9 cellular contexts compared by ENCODE assay signal in genomic region chr2:119431976-119432881, GRCh38. TPM values are rescaled to one million over a fixed set of nuclear protein-coding genes. Genes with fewer than 3 reads are reported as not detected.
DNase-seq lines count a peak whose midpoint lies in the region; ATAC-seq, FAIRE-seq and TF ChIP-seq lines count a peak whose summit lies in the region.
"Had no signal": no experiment of that assay in that cellular context is flagged by ENCODE, and none has a peak within 500 bp of the region (broad histone marks: within the 10 kb centered on the region; RNA-seq: fewer than 3 reads in every experiment).

No MANE protein-coding gene starts in this region.

- H3K36me3 Mint-ChIP-seq in activated T-helper 2 cell treated with anti-CD3 and anti-CD28 coated beads, Interferon-gamma antibody, Interleukin-2, Interleukin-4, amounts not matched to agents 10 μg/mL and 5 μg/mL and 100 μg/mL, durations not matched to agents 14 hours and 24 hours and 36 hours (ENCODE audit: low read depth) = no peaks in the 10 kb centered on the region

- H3K79me2 ChIP-seq in Loucy (ENCODE audit: insufficient read depth, low read length) (no peaks in the 10 kb centered on the region), H1 (ENCODE audit: control insufficient read depth in 1 of 2, insufficient read depth in 2 of 2, low read length in 2 of 2) (no peaks in the 10 kb centered on the region; a peak in 1 of 4 replicates)

- CTCF ChIA-PET in H1 (lab: Charles Lee; ENCODE audit: partially characterized antibody) = interaction anchor here (0.6 to 2.2 kb wide), 6 partner anchors 10 to 57 kb away, joined by 3 to 10 read pairs (median 4); no protein-coding TSS in a partner anchor

- TF ChIP-seq RAD21 in H1 (IDR thresholded peaks at IDR 0.05 in 1 of 2, conservative IDR thresholded peaks at IDR 0.05 in 1 of 2; ENCODE audit: low read depth in 2 of 2, low read length in 2 of 2) = no peak

- H2AK5ac ChIP-seq in H1 (ENCODE audit: low read depth, low read length) = peak overlapping the region; percentile 70; the same call in 1 of the 2 replicates

- H3K9me3 ChIP-seq in Loucy (ENCODE audit: insufficient read depth, low read depth, low read length) (no peaks in the 10 kb centered on the region), H1 (ENCODE audit: insufficient read depth in 2 of 2, low read depth in 1 of 2, low read length in 1 of 2) (no peaks in the 10 kb centered on the region), mucosa of stomach (ENCODE audit: control insufficient read depth, low read length) (no peaks in the 10 kb centered on the region)

- peak overlapping the region; percentile 90 for H3K18ac ChIP-seq in H1 (ENCODE audit: extremely low read depth, low read length)

- no peak for ATAC-seq in GM21825 (IDR thresholded peaks at IDR 0.05; ENCODE audit: unreplicated experiment)

- peak; percentile 37 for DNase-seq in DMS53 (lab: John Stamatoyannopoulos, UW)
- no peak for DNase-seq in DMS53 treated with DMSO at 0.1 percent for 48 hours (lab: John Stamatoyannopoulos, UW; ENCODE audit: unreplicated experiment)
- DNase-seq in H1 (ENCODE audit: low read depth in 1 of 2, low spot score in 2 of 2) = peak in 1 of 2 experiments; percentile 70
- DNase-seq in activated T-helper 2 cell treated with anti-CD3 and anti-CD28 coated beads, Interferon-gamma antibody, Interleukin-2, Interleukin-4, amounts not matched to agents 10 μg/mL and 5 μg/mL and 100 μg/mL, durations not matched to agents 14 hours and 24 hours and 36 hours (ENCODE audit: low spot score) = no peak
- DNase-seq in GM03348 (ENCODE audit: low spot score) = no peak

- no peak overlapping the region for H3K14ac ChIP-seq in H1 (ENCODE audit: insufficient read length)

- TF ChIP-seq CTCF in Loucy (conservative IDR thresholded peaks at IDR 0.05; ENCODE audit: low read length) (no peak), H1 (IDR thresholded peaks at IDR 0.05; ENCODE audit: control extremely low read depth in 1 of 3, insufficient read depth in 1 of 3, low read depth in 1 of 3, low read length in 3 of 3) (no peak)

- H3K23ac ChIP-seq in H1 (ENCODE audit: insufficient read length) = no peak overlapping the region

- intact Hi-C loops in activated T-helper 2 cell treated with anti-CD3 and anti-CD28 coated beads, Interferon-gamma antibody, Interleukin-2, Interleukin-4, amounts not matched to agents 10 μg/mL and 5 μg/mL and 100 μg/mL, durations not matched to agents 14 hours and 24 hours and 36 hours (cut with micrococcal nuclease) = no loop called here

- H2BK120ac ChIP-seq in H1 (replicated peaks; ENCODE audit: low read depth, low read length) = peak overlapping the region; percentile 25

- H3K23me2 ChIP-seq in H1 (ENCODE audit: low read depth, low read length) = peaks cover 11% of the 10 kb centered on the region; the same call in 1 of the 2 replicates

- H3K27me3 Mint-ChIP-seq in activated T-helper 2 cell treated with anti-CD3 and anti-CD28 coated beads, Interferon-gamma antibody, Interleukin-2, Interleukin-4, amounts not matched to agents 10 μg/mL and 5 μg/mL and 100 μg/mL, durations not matched to agents 14 hours and 24 hours and 36 hours (ENCODE audit: low read depth) = peaks cover 41% of the 10 kb centered on the region

- H3K27ac ChIP-seq in H1 (ENCODE audit: low read depth, low read length) = no peak overlapping the region

- H3K4me1 ChIP-seq in Loucy (ENCODE audit: insufficient read depth, low read length, poor library complexity, severe bottlenecking) = peaks cover 7% of the 10 kb centered on the region
- H3K4me1 ChIP-seq in H1 (replicated peaks in 1 of 4; ENCODE audit: control insufficient read depth in 3 of 4, insufficient read depth in 4 of 4, low read length in 3 of 4) = peaks cover 0 to 21% (median 15%) of the 10 kb centered on the region in 4 experiments; a peak in 6 of 7 replicates
- peaks cover 71% of the 10 kb centered on the region for H3K4me1 ChIP-seq in mucosa of stomach (ENCODE audit: control insufficient read depth, insufficient read depth, low read length)

- no peak overlapping the region for H3K27ac Mint-ChIP-seq in activated T-helper 2 cell treated with anti-CD3 and anti-CD28 coated beads, Interferon-gamma antibody, Interleukin-2, Interleukin-4, amounts not matched to agents 10 μg/mL and 5 μg/mL and 100 μg/mL, durations not matched to agents 14 hours and 24 hours and 36 hours

- peak overlapping the region; percentile 54 for H4K91ac ChIP-seq in H1 (replicated peaks; ENCODE audit: insufficient read length, low read length)

- peak overlapping the region; percentile 95 for H3K4me2 ChIP-seq in Loucy (ENCODE audit: low read depth, low read length, poor library complexity, severe bottlenecking)
- H3K4me2 ChIP-seq in H1 (ENCODE audit: insufficient read depth in 1 of 2, low read depth in 2 of 2, low read length in 2 of 2) = peak overlapping the region; percentile 94 to 98

- 7% methylated on average over 37 of the region's 53 CpGs; no CpG with 5 or more reads in 1 of the 2 experiments for WGBS in H1 (ENCODE audit: extremely low coverage in 1 of 2, insufficient coverage in 1 of 2, insufficient read length in 1 of 2, insufficient replicate concordance in 2 of 2, low coverage in 1 of 2, low lambda C conversion rate in 2 of 2, missing lambda C conversion rate in 1 of 2), 2 experiments

- TF ChIP-seq POLR2A in H1 (IDR thresholded peaks at IDR 0.05; ENCODE audit: control extremely low read depth in 1 of 2, low read depth in 2 of 2, low read length in 2 of 2) = no peak

- no peak for TF ChIP-seq EP300 in H1 (IDR thresholded peaks at IDR 0.05; ENCODE audit: borderline replicate concordance in 1 of 2, low read depth in 2 of 2, low read length in 2 of 2)

- H3K4me3 Mint-ChIP-seq in activated T-helper 2 cell treated with anti-CD3 and anti-CD28 coated beads, Interferon-gamma antibody, Interleukin-2, Interleukin-4, amounts not matched to agents 10 μg/mL and 5 μg/mL and 100 μg/mL, durations not matched to agents 14 hours and 24 hours and 36 hours (ENCODE audit: low read depth) = no peak overlapping the region

- H3K9me3 Mint-ChIP-seq in activated T-helper 2 cell treated with anti-CD3 and anti-CD28 coated beads, Interferon-gamma antibody, Interleukin-2, Interleukin-4, amounts not matched to agents 10 μg/mL and 5 μg/mL and 100 μg/mL, durations not matched to agents 14 hours and 24 hours and 36 hours = no peaks in the 10 kb centered on the region

- H3K56ac ChIP-seq in H1 (replicated peaks; ENCODE audit: insufficient read length, low read depth, low read length) = no peak overlapping the region

- H2BK15ac ChIP-seq in H1 (ENCODE audit: low read length) = 0 out of 2 replicates have a peak overlapping the region, but pooled peaks have one; percentile 72

- H4K8ac ChIP-seq in H1 (ENCODE audit: extremely low read depth, insufficient read depth, low read length) = peak overlapping the region; percentile 82; the same call in 1 of the 2 replicates

- H4K20me1 ChIP-seq in Loucy (ENCODE audit: insufficient read depth, low read length, poor library complexity, severe bottlenecking) = no peaks in the 10 kb centered on the region
- H4K20me1 ChIP-seq in H1 (replicated peaks in 1 of 2; ENCODE audit: control insufficient read depth in 1 of 2, insufficient read depth in 2 of 2, low read length in 2 of 2) = peaks cover 2% of the 10 kb centered on the region in 2 experiments

- no peaks in the 10 kb centered on the region for H3K9me2 ChIP-seq in Loucy (replicated peaks; ENCODE audit: low read depth, low read length)

- H2AFZ ChIP-seq in Loucy (ENCODE audit: low read length) = no peak overlapping the region
- peak overlapping the region; percentile 55 for H2AFZ ChIP-seq in H1 (ENCODE audit: low read length)

- peak overlapping the region; percentile 71 for H3K4me3 ChIP-seq in Loucy (ENCODE audit: low read length, poor library complexity, severe bottlenecking)
- H3K4me3 ChIP-seq in H1 (ENCODE audit: extremely low read depth in 1 of 4, insufficient read depth in 2 of 4, low read depth in 3 of 4, low read length in 4 of 4) = peak overlapping the region; percentile 56 to 72 (median 68)
- peak overlapping the region; percentile 53 for H3K4me3 ChIP-seq in mucosa of stomach (ENCODE audit: low read length)

- 0 out of 2 replicates have a peak, but pooled peaks cover 2% of the 10 kb centered on the region for H3K79me1 ChIP-seq in H1 (ENCODE audit: low read depth, low read length)

- no peaks in the 10 kb centered on the region for H3K36me3 ChIP-seq in Loucy (ENCODE audit: insufficient read depth, low read length)
- H3K36me3 ChIP-seq in H1 (ENCODE audit: control insufficient read depth in 2 of 4, insufficient read depth in 4 of 4, low read length in 3 of 4) = no peaks in the 10 kb centered on the region
- no peaks in the 10 kb centered on the region for H3K36me3 ChIP-seq in mucosa of stomach (ENCODE audit: control insufficient read depth, insufficient read depth, low read length)

- no peak overlapping the region for H4K5ac ChIP-seq in H1 (ENCODE audit: insufficient read length, low read depth, low read length)

- H3K4me1 Mint-ChIP-seq in activated T-helper 2 cell treated with anti-CD3 and anti-CD28 coated beads, Interferon-gamma antibody, Interleukin-2, Interleukin-4, amounts not matched to agents 10 μg/mL and 5 μg/mL and 100 μg/mL, durations not matched to agents 14 hours and 24 hours and 36 hours (ENCODE audit: low read depth) = peaks cover 3% of the 10 kb centered on the region

- peak overlapping the region; percentile 10 for H3K4ac ChIP-seq in H1 (replicated peaks; ENCODE audit: insufficient read length, low read depth, low read length)

- H3K27me3 ChIP-seq in Loucy (ENCODE audit: insufficient read depth, low read length, poor library complexity, severe bottlenecking) (no peaks in the 10 kb centered on the region), H1 (replicated peaks in 1 of 4; ENCODE audit: control insufficient read depth in 3 of 4, extremely low read depth in 1 of 4, insufficient read depth in 3 of 4, low read length in 3 of 4) (peaks cover 0 to 14% (median 6%) of the 10 kb centered on the region in 4 experiments; a peak in 5 of 7 replicates), mucosa of stomach (ENCODE audit: control insufficient read depth, insufficient read depth, low read length) (no peaks in the 10 kb centered on the region)

- H2BK20ac ChIP-seq in H1 (ENCODE audit: low read length) = peak overlapping the region; percentile 2; the same call in 1 of the 2 replicates

- POLR2A ChIA-PET in H1 (lab: Charles Lee; ENCODE audit: partially characterized antibody) = interaction anchor here (1.3 to 4.2 kb wide), 5 partner anchors 10 to 65 kb away, joined by 4 to 22 read pairs (median 6); partner anchors contain the start of genes C2orf76 and DBI

- H2BK5ac ChIP-seq in H1 (ENCODE audit: low read depth, low read length) = peak overlapping the region; percentile 93; the same call in 1 of the 2 replicates

- H3F3A ChIP-seq in Loucy (ENCODE audit: low read depth) = no peaks in the 10 kb centered on the region; the same call in 1 of the 2 replicates

- H3K9ac ChIP-seq in Loucy (ENCODE audit: low read depth, low read length, poor library complexity, severe bottlenecking) (peak overlapping the region; percentile 54), H1 (replicated peaks in 1 of 4; ENCODE audit: extremely low read depth in 1 of 4, low read depth in 3 of 4, low read length in 3 of 4) (peak overlapping the region in 3 of 4 experiments; percentile 50 to 58 (median 56); a peak in 6 of 7 replicates), mucosa of stomach (ENCODE audit: low read length) (peak overlapping the region; percentile 65)

- FAIRE-seq in H1 (lab: Jason Lieb, UNC) = no peak
- FAIRE-seq: A204.1 had no signal

- peak overlapping the region; percentile 80 for H2BK12ac ChIP-seq in H1 (ENCODE audit: low read depth, low read length)

RNA-seq across cellular contexts. Expression of gene TMEM37, which starts 0.6 kb away (rescaled TPM):
- 9.9 and 11.0 TPM in 2 replicates for total RNA-seq in H1 (2021; fragmentation: NEBNext Ultra II Directional; extraction: Animal tissue kit (Norgen Biotek cat#: 25700))
- polyA plus RNA-seq in H1 (2011; rRNA removed) = 16.2 and 20.4 TPM in 2 replicates
- 13.4 TPM for polyA plus RNA-seq in H1 (2011; cell fraction: cytosol; rRNA removed)
- 13.5 TPM for polyA plus RNA-seq in H1 (2011; cell fraction: nucleus; rRNA removed)
- 7.9 to 9.4 TPM (median 8.6 TPM) in 4 replicates for polyA plus RNA-seq in H1 (2012, experiment 1 of 2)
- 12.2 TPM for polyA plus RNA-seq in H1 (2012, experiment 2 of 2)
- polyA plus RNA-seq in H1 (2013, experiment 1 of 2) = 9.0 TPM
- polyA plus RNA-seq in H1 (2013, experiment 2 of 2) = 10.0 TPM
- polyA minus RNA-seq in H1 (2011; rRNA and poly(A)+ RNA removed) = 6.5 and 8.2 TPM in 2 replicates
- polyA minus RNA-seq in H1 (2011; cell fraction: cytosol; rRNA and poly(A)+ RNA removed) = 4.6 TPM
- polyA minus RNA-seq in H1 (2011; cell fraction: nucleus; rRNA and poly(A)+ RNA removed) = 9.5 TPM
- total RNA-seq in activated T-helper 2 cell treated with anti-CD3 and anti-CD28 coated beads, Interferon-gamma antibody, Interleukin-2, Interleukin-4, amounts not matched to agents 10 μg/mL and 5 μg/mL and 100 μg/mL, durations not matched to agents 14 hours and 24 hours and 36 hours = 0.14 TPM in 1 of 2 replicates, not detected in the other
